ENCODE assay signal across 7 cellular contexts in the genomic region with DNA sequence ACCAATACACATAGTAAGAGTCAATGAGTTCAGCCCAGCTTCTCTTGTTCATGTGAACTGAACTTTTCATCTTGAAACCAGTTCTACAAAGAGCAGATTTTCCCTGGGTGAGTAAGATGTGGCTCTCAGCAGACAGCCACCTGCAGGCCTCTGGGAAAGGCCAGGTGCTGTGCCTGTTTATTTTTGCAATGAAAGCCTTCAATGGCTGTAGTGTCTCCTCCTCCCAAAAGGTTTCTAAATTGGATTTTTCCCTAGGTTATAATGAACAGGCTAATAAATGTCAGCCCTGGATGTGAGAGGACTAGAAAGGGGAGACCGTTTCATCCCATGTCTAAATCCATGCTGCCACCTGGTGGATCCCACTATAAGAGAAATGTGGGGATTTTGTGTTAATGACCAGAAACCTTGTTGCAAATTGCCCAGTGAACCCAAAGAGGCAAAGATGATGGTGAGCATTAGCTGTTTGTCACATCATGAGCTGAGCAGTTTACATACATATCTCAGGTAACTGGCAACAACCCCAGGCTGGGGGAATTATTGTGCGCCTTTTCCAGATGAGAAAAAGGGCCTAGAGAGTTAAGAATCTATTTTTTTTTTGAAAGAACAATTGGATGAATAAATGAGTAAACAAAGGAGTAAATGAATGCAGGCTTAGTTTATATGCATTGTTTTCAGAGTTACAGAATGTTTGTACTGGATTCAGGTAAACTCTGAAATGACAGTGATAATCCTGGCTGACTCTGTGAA. TPM values are rescaled to one million over a fixed set of nuclear protein-coding genes. Genes with fewer than 3 reads are reported as not detected.
A peak's percentile ranks its signal among the peaks of the same experiment; 100 is the strongest.
DNase-seq lines count a peak whose midpoint lies in the region; ATAC-seq and TF ChIP-seq lines count a peak whose summit lies in the region.

No MANE protein-coding gene starts in this region.

- RAD21 ChIA-PET in HCT116 (lab: Charles Lee; ENCODE audit: low non-redundant PET in 1 of 2, low total read pairs in 2 of 2, uncharacterized antibody in 2 of 2, unreplicated experiment in 2 of 2) = no interaction called here

- H3K27me3 ChIP-seq in HCT116 (ENCODE audit: insufficient read depth, low read length) = no peaks in the 10 kb centered on the region
- H3K27me3 ChIP-seq in kidney epithelial cell (ENCODE audit: control insufficient read depth, insufficient read depth, low read length) = no peaks in the 10 kb centered on the region
- H3K27me3 ChIP-seq in uterus = no peaks in the 10 kb centered on the region

- no TSS peak for BruUV-seq in HCT116 (replicated peaks; lab: Mats Ljungman, UMichigan)

- H3K27ac ChIP-seq in HCT116 (ENCODE audit: low read depth, low read length) (no peak overlapping the region), uterus (no peak overlapping the region)

- H3K4me1 ChIP-seq in HCT116 (ENCODE audit: control insufficient read depth in 1 of 2, insufficient read depth in 2 of 2, low read length in 2 of 2) (peaks cover 29 to 56% of the 10 kb centered on the region in 2 experiments), uterus (peaks cover 0 to 10% of the 10 kb centered on the region in 2 donors)

- CTCF ChIA-PET in HCT116 (lab: Charles Lee) = interaction anchor here (0.6 to 8.4 kb wide), 6 partner anchors 9 to 325 kb away, joined by 3 to 57 read pairs (median 6); no protein-coding TSS in a partner anchor

- POLR2A ChIA-PET in HCT116 (lab: Charles Lee) = interaction anchor here (0.5 kb wide), 1 partner anchor 489 kb away, joined by 10 read pairs; no protein-coding TSS in a partner anchor

- H3K9me2 ChIP-seq in HCT116 (ENCODE audit: insufficient read depth) = no peaks in the 10 kb centered on the region

- no peaks in the 10 kb centered on the region for H3K79me2 ChIP-seq in HCT116 (ENCODE audit: insufficient read depth, low read length)

- peak; percentile 70 to 90 (median 88); a peak in 5 of 6 replicates for TF ChIP-seq CTCF in HCT116 (IDR thresholded peaks at IDR 0.05 in 2 of 3, conservative IDR thresholded peaks at IDR 0.05 in 1 of 3; ENCODE audit: borderline replicate concordance in 1 of 3, insufficient read depth in 1 of 3, low read depth in 2 of 3, low read length in 2 of 3)
- peak; percentile 66 for TF ChIP-seq CTCF in astrocyte of the spinal cord (IDR thresholded peaks at IDR 0.05; ENCODE audit: low read depth, low read length)
- TF ChIP-seq CTCF in kidney epithelial cell (IDR thresholded peaks at IDR 0.05; ENCODE audit: insufficient read depth, low read length, poor library complexity, severe bottlenecking) = peak; percentile 71
- peak; percentile 52 to 68 (median 61) for TF ChIP-seq CTCF in uterus (IDR thresholded peaks at IDR 0.05)

- peak; percentile 51 for DNase-seq in DMS79 (lab: John Stamatoyannopoulos, UW)
- DNase-seq in HCT116 (ENCODE audit: low read depth, low spot score) = peak; percentile 60
- DNase-seq in NCI-H2196 treated with DMSO at 0.1 percent for 48 hours (lab: John Stamatoyannopoulos, UW; ENCODE audit: unreplicated experiment) = peak; percentile 43
- peak; percentile 80 for DNase-seq in astrocyte of the spinal cord (ENCODE audit: low read depth, low spot score)
- no peak for DNase-seq in kidney epithelial cell (ENCODE audit: low read depth)
- peak in 1 of 2 donors; percentile 56 for DNase-seq in uterus
- DNase-seq in sciatic nerve (ENCODE audit: low spot score) = no peak

- no peak for TF ChIP-seq POLR2A in HCT116 (IDR thresholded peaks at IDR 0.05; ENCODE audit: borderline replicate concordance, extremely low read depth, insufficient read depth, insufficient read length)
- no peak for TF ChIP-seq POLR2A in uterus (IDR thresholded peaks at IDR 0.05)

- peak; percentile 98 for TF ChIP-seq RAD21 in HCT116 (IDR thresholded peaks at IDR 0.05; ENCODE audit: low read depth)

- intact Hi-C loops in HCT116 (cut with micrococcal nuclease) (loop anchor here (1.0 to 10.0 kb wide), 5 partner anchors 145 to 973 kb away; no protein-coding TSS in a partner anchor), uterus (cut with DNase I; ENCODE audit: low total_unique reads) (loop anchor here (10.0 kb wide), 1 partner anchor 523 kb away; a partner anchor contains a TSS), sciatic nerve (cut with DNase I) (loop anchor here (5.0 kb wide), 1 partner anchor 326 kb away; no protein-coding TSS in a partner anchor)

- peak overlapping the region; percentile 46 for H2AFZ ChIP-seq in HCT116 (ENCODE audit: low read depth, low read length, poor library complexity, severe bottlenecking)

- H3K9me3 ChIP-seq in HCT116 (ENCODE audit: control insufficient read depth in 1 of 2, insufficient read depth in 1 of 2, low read depth in 1 of 2, low read length in 2 of 2) (no peaks in the 10 kb centered on the region), uterus (no peaks in the 10 kb centered on the region)

- in situ Hi-C loops in astrocyte of the spinal cord (cut with HindIII; ENCODE audit: low sequenced_read_pairs) = no loop called here

- H3K36me3 ChIP-seq in HCT116 (ENCODE audit: control insufficient read depth in 1 of 2, insufficient read depth in 2 of 2, low read length in 2 of 2) = no peaks in the 10 kb centered on the region
- H3K36me3 ChIP-seq in kidney epithelial cell (ENCODE audit: control insufficient read depth, insufficient read depth, low read length) = no peaks in the 10 kb centered on the region
- H3K36me3 ChIP-seq in uterus = no peaks in the 10 kb centered on the region

- ATAC-seq in HCT116 (peak; percentile 43), sciatic nerve (no peak)

- no peak overlapping the region for H3K9ac ChIP-seq in HCT116 (ENCODE audit: low read length)

- no peaks in the 10 kb centered on the region for H4K20me1 ChIP-seq in HCT116 (ENCODE audit: insufficient read depth)

- no peak overlapping the region for H3K4me2 ChIP-seq in HCT116 (ENCODE audit: low read length)

- H3K4me3 ChIP-seq in HCT116 (replicated peaks in 1 of 2; ENCODE audit: low read depth in 1 of 2, low read length in 2 of 2) (no peak overlapping the region), astrocyte of the spinal cord (ENCODE audit: low read depth, low read length) (no peak overlapping the region), kidney epithelial cell (ENCODE audit: low read depth, low read length) (no peak overlapping the region), uterus (no peak overlapping the region)

TF ChIP-seq in HCT116, 20 proteins besides CTCF, POLR2A, EP300 and RAD21:
- TF ChIP-seq SRF (IDR thresholded peaks at IDR 0.05; ENCODE audit: low read depth) = no peak
- TF ChIP-seq, protein P1, sequence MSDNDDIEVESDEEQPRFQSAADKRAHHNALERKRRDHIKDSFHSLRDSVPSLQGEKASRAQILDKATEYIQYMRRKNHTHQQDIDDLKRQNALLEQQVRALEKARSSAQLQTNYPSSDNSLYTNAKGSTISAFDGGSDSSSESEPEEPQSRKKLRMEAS (IDR thresholded peaks at IDR 0.05) = no peak
- TF ChIP-seq FOSL1 (IDR thresholded peaks at IDR 0.05; ENCODE audit: low read depth) = no peak
- TF ChIP-seq CEBPB (IDR thresholded peaks at IDR 0.05; ENCODE audit: low read depth) = no peak
- TF ChIP-seq YY1 (IDR thresholded peaks at IDR 0.05; ENCODE audit: extremely low read depth, insufficient replicate concordance, low read depth, low read length) = peak; percentile 38
- TF ChIP-seq, protein P2, sequence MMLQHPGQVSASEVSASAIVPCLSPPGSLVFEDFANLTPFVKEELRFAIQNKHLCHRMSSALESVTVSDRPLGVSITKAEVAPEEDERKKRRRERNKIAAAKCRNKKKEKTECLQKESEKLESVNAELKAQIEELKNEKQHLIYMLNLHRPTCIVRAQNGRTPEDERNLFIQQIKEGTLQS (IDR thresholded peaks at IDR 0.05) = no peak
- TF ChIP-seq EZH2 (IDR thresholded peaks at IDR 0.05) = no peak
TF ChIP-seq in HCT116: peak in this region for 1.

RNA-seq across cellular contexts. Expression of a gene that starts 12.7 kb away (rescaled TPM):
- 0.54 TPM for total RNA-seq in HCT116 (2021; ENCODE audit: unreplicated experiment)
- polyA plus RNA-seq in HCT116 (2012) = 0.09 and 0.21 TPM in 2 replicates
- not detected in 2 replicates for total RNA-seq in kidney epithelial cell
- total RNA-seq in uterus = not detected
- total RNA-seq in sciatic nerve = not detected

RNA-seq across cellular contexts. Expression of a gene that starts 48.3 kb away (rescaled TPM):
- 122 TPM for total RNA-seq in HCT116 (2021; ENCODE audit: unreplicated experiment)
- 158 and 189 TPM in 2 replicates for polyA plus RNA-seq in HCT116 (2012)
- total RNA-seq in kidney epithelial cell = 468 and 469 TPM in 2 replicates
- total RNA-seq in uterus = 100 to 1,000 TPM; 221 to 621 (median 300) TPM
- 679 TPM for total RNA-seq in sciatic nerve

Comparison
In these comparisons a context has a peak if more than half of its experiments do, and no peak if none do; other contexts are left out.
1. DNase-seq: peak in DMS79 (single experiment), HCT116 (single experiment), NCI-H2196 treated with DMSO at 0.1 percent for 48 hours (single experiment) and astrocyte of the spinal cord (single experiment); none in kidney epithelial cell (single experiment) and sciatic nerve (single experiment).
2. Peak in every context shown above with its lines, with median percentiles within 50 percentile points of each other: CTCF ChIP-seq.